Comparison of ENCODE assay signal across 1 cellular context in the genomic region with DNA sequence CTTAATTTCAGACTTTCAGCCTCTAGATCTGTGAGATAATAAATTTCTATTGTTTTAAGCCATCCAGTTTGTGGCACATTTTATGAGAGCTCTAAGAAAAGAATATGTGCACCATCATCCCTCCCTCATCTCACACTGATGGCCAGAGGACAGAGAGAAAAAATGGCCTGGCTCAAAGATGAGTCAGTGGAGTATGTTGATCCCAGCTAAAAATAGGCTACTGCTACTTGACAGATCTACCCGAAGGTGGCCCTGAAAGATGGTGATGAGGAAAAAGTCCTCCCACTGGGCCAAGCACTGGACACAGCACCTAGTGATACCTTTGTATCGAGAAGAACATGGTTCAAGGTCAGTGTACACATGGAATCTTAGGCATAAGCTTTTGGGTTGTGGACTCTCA.
TF ChIP-seq lines count a peak whose summit lies in the region.

No MANE protein-coding gene starts in this region.

TF ChIP-seq in GM23338, 12 proteins besides CTCF, POLR2A, EP300 and RAD21:
- TF ChIP-seq, protein P1, sequence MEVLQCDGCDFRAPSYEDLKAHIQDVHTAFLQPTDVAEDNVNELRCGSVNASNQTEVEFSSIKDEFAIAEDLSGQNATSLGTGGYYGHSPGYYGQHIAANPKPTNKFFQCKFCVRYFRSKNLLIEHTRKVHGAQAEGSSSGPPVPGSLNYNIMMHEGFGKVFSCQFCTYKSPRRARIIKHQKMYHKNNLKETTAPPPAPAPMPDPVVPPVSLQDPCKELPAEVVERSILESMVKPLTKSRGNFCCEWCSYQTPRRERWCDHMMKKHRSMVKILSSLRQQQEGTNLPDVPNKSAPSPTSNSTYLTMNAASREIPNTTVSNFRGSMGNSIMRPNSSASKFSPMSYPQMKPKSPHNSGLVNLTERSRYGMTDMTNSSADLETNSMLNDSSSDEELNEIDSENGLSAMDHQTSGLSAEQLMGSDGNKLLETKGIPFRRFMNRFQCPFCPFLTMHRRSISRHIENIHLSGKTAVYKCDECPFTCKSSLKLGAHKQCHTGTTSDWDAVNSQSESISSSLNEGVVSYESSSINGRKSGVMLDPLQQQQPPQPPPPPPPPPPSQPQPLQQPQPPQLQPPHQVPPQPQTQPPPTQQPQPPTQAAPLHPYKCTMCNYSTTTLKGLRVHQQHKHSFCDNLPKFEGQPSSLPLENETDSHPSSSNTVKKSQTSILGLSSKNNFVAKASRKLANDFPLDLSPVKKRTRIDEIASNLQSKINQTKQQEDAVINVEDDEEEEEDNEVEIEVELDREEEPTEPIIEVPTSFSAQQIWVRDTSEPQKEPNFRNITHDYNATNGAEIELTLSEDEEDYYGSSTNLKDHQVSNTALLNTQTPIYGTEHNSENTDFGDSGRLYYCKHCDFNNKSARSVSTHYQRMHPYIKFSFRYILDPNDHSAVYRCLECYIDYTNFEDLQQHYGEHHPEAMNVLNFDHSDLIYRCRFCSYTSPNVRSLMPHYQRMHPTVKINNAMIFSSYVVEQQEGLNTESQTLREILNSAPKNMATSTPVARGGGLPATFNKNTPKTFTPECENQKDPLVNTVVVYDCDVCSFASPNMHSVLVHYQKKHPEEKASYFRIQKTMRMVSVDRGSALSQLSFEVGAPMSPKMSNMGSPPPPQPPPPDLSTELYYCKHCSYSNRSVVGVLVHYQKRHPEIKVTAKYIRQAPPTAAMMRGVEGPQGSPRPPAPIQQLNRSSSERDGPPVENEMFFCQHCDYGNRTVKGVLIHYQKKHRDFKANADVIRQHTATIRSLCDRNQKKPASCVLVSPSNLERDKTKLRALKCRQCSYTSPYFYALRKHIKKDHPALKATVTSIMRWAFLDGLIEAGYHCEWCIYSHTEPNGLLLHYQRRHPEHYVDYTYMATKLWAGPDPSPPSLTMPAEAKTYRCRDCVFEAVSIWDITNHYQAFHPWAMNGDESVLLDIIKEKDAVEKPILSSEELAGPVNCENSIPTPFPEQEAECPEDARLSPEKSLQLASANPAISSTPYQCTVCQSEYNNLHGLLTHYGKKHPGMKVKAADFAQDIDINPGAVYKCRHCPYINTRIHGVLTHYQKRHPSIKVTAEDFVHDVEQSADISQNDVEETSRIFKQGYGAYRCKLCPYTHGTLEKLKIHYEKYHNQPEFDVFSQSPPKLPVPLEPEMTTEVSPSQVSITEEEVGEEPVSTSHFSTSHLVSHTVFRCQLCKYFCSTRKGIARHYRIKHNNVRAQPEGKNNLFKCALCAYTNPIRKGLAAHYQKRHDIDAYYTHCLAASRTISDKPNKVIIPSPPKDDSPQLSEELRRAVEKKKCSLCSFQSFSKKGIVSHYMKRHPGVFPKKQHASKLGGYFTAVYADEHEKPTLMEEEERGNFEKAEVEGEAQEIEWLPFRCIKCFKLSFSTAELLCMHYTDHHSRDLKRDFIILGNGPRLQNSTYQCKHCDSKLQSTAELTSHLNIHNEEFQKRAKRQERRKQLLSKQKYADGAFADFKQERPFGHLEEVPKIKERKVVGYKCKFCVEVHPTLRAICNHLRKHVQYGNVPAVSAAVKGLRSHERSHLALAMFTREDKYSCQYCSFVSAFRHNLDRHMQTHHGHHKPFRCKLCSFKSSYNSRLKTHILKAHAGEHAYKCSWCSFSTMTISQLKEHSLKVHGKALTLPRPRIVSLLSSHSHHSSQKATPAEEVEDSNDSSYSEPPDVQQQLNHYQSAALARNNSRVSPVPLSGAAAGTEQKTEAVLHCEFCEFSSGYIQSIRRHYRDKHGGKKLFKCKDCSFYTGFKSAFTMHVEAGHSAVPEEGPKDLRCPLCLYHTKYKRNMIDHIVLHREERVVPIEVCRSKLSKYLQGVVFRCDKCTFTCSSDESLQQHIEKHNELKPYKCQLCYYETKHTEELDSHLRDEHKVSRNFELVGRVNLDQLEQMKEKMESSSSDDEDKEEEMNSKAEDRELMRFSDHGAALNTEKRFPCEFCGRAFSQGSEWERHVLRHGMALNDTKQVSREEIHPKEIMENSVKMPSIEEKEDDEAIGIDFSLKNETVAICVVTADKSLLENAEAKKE (CRISPR knock-in tag; IDR thresholded peaks at IDR 0.05) = no peak
- TF ChIP-seq JUNB (IDR thresholded peaks at IDR 0.05; ENCODE audit: unreplicated experiment) (no peak), POLR2AphosphoS5 (IDR thresholded peaks at IDR 0.05; ENCODE audit: low read depth) (no peak), CREB1 (CRISPR knock-in tag; IDR thresholded peaks at IDR 0.05; ENCODE audit: low read depth) (no peak)
